In the genomic region with DNA sequence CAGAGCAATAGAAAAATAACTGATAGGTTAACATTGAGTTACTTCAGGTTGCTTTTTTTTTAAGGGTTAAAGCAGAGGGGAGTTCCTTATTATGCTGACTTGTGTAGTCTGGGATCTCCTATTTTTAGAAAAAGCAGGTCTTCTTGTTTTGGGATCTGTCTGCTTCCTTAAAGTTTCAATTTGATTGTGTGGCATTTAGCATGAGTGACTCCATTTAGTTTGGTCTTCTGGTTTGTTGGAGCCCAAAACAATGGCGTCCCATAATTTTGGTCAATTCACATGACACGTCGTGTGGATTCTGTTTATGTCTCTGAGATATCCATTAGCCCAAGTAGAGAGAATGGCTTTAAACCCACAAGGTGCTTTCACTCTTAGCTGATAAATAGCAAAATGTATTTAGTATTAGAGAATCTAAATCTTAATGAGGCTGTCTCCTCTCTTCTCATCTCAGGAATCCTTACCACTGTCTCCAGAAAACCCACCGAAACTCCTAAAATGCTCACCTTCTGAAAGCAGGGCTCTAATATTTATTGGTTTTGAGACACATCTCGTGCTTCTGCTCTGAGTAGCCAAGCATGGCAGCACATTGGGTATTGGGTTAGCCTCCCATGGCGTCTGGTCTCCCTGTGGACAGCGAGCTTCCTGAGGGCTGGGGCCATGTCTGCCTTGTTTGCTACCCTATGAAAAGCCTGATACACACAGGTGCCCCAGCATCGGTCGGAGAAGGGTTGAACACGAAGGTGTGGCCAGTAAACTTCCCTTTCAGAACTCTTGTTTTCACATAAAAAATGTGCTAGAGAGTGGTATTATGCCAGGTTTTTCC, we compare ENCODE assay signal across 1 cellular context.
TF ChIP-seq lines count a peak whose summit lies in the region.

No MANE protein-coding gene starts in this region.

TF ChIP-seq in SK-N-SH treated with all-trans-retinoic acid at 6 μM for 48 hours, 23 proteins besides CTCF, POLR2A, EP300 and RAD21 (continued from another document):
- TF ChIP-seq, protein P1, sequence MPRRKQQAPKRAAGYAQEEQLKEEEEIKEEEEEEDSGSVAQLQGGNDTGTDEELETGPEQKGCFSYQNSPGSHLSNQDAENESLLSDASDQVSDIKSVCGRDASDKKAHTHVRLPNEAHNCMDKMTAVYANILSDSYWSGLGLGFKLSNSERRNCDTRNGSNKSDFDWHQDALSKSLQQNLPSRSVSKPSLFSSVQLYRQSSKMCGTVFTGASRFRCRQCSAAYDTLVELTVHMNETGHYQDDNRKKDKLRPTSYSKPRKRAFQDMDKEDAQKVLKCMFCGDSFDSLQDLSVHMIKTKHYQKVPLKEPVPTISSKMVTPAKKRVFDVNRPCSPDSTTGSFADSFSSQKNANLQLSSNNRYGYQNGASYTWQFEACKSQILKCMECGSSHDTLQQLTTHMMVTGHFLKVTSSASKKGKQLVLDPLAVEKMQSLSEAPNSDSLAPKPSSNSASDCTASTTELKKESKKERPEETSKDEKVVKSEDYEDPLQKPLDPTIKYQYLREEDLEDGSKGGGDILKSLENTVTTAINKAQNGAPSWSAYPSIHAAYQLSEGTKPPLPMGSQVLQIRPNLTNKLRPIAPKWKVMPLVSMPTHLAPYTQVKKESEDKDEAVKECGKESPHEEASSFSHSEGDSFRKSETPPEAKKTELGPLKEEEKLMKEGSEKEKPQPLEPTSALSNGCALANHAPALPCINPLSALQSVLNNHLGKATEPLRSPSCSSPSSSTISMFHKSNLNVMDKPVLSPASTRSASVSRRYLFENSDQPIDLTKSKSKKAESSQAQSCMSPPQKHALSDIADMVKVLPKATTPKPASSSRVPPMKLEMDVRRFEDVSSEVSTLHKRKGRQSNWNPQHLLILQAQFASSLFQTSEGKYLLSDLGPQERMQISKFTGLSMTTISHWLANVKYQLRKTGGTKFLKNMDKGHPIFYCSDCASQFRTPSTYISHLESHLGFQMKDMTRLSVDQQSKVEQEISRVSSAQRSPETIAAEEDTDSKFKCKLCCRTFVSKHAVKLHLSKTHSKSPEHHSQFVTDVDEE (CRISPR knock-in tag; IDR thresholded peaks at IDR 0.05) = no peak
- TF ChIP-seq ZFP30 (CRISPR knock-in tag; IDR thresholded peaks at IDR 0.05) = no peak
- TF ChIP-seq, protein P2, sequence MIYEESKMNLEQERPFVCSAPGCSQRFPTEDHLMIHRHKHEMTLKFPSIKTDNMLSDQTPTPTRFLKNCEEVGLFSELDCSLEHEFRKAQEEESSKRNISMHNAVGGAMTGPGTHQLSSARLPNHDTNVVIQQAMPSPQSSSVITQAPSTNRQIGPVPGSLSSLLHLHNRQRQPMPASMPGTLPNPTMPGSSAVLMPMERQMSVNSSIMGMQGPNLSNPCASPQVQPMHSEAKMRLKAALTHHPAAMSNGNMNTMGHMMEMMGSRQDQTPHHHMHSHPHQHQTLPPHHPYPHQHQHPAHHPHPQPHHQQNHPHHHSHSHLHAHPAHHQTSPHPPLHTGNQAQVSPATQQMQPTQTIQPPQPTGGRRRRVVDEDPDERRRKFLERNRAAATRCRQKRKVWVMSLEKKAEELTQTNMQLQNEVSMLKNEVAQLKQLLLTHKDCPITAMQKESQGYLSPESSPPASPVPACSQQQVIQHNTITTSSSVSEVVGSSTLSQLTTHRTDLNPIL (CRISPR knock-in tag; IDR thresholded peaks at IDR 0.05; ENCODE audit: low read depth) = no peak
- no peak for TF ChIP-seq ZNF70 (CRISPR knock-in tag; IDR thresholded peaks at IDR 0.05)
- no peak for TF ChIP-seq TCF4 (CRISPR knock-in tag; IDR thresholded peaks at IDR 0.05; ENCODE audit: borderline replicate concordance)
- no peak for TF ChIP-seq BACH2 (CRISPR knock-in tag; IDR thresholded peaks at IDR 0.05; ENCODE audit: borderline replicate concordance)
- no peak for TF ChIP-seq TOX (CRISPR knock-in tag; IDR thresholded peaks at IDR 0.05; ENCODE audit: borderline replicate concordance)
- no peak for TF ChIP-seq CSDC2 (CRISPR knock-in tag; IDR thresholded peaks at IDR 0.05)
- TF ChIP-seq PPARA (CRISPR knock-in tag; IDR thresholded peaks at IDR 0.05; ENCODE audit: borderline replicate concordance) = no peak
- TF ChIP-seq ZNF565 (CRISPR knock-in tag; conservative IDR thresholded peaks at IDR 0.05; ENCODE audit: low read depth) = no peak
- TF ChIP-seq RARB (CRISPR knock-in tag; IDR thresholded peaks at IDR 0.05) = no peak
TF ChIP-seq in SK-N-SH treated with all-trans-retinoic acid at 6 μM for 48 hours: peak in this region for 0.
